Comparison of ENCODE assay signal across 8 cellular contexts in genomic region chr17:45161288-45162021, GRCh38. TPM values are rescaled to one million over a fixed set of nuclear protein-coding genes. Genes with fewer than 3 reads are reported as not detected.
A peak's percentile ranks its signal among the peaks of the same experiment; 100 is the strongest.
DNase-seq lines count a peak whose midpoint lies in the region; ATAC-seq and TF ChIP-seq lines count a peak whose summit lies in the region.

TSS of gene HEXIM2 (plus strand) at chr17:45161875. CDS start at chr17:45162794, 919 bp downstream.

- DNase-seq in CD14-positive monocyte (ENCODE audit: low spot score) (peak; percentile 99), NCI-H748 (lab: John Stamatoyannopoulos, UW; ENCODE audit: unreplicated experiment) (peak; percentile 100), left lobe of liver (ENCODE audit: low spot score) (peak; percentile 99)
- DNase-seq in activated CD4-positive, alpha-beta T cell treated with anti-CD3 and anti-CD28 coated beads, Interleukin-2, amount 50 U/mL, for 24 hours (ENCODE audit: low read depth in 1 of 2, low spot score in 1 of 2), result peak; percentile 96 to 98
- DNase-seq in stimulated activated CD4-positive, alpha-beta T cell treated with anti-CD3 and anti-CD28 coated beads, Interleukin-2, amount 100 ng/mL, for 24 hours, result peak; percentile 97 to 99

- peaks cover 1 to 15% of the 10 kb centered on the region in 2 donors for H3K36me3 Mint-ChIP-seq in CD14-positive monocyte
- peaks cover 36% of the 10 kb centered on the region for H3K36me3 Mint-ChIP-seq in dendritic cell treated with granulocyte-macrophage colony-stimulating factor and Interleukin-4, amounts not matched to agents 40 ng/mL and 50 ng/mL, for 4 days (ENCODE audit: low read depth)

- peak within 1 kb of the TSS; percentile 96 to 100 (median 99) for H3K27ac Mint-ChIP-seq in CD14-positive monocyte
- H3K27ac Mint-ChIP-seq in dendritic cell treated with granulocyte-macrophage colony-stimulating factor and Interleukin-4, amounts not matched to agents 40 ng/mL and 50 ng/mL, for 4 days, result peak within 1 kb of the TSS; percentile 97

- H3K4me3 Mint-ChIP-seq in CD14-positive monocyte, result peak within 1 kb of the TSS; percentile 98 to 100
- H3K4me3 Mint-ChIP-seq in dendritic cell treated with granulocyte-macrophage colony-stimulating factor and Interleukin-4, amounts not matched to agents 40 ng/mL and 50 ng/mL, for 4 days, result peak within 1 kb of the TSS; percentile 99

- H3K27me3 Mint-ChIP-seq in CD14-positive monocyte (ENCODE audit: low read depth in 3 of 3), result no peaks in the 10 kb centered on the region
- no peaks in the 10 kb centered on the region for H3K27me3 Mint-ChIP-seq in dendritic cell treated with granulocyte-macrophage colony-stimulating factor and Interleukin-4, amounts not matched to agents 40 ng/mL and 50 ng/mL, for 4 days

- H3K4me1 Mint-ChIP-seq in CD14-positive monocyte, result peaks cover 63% of the 10 kb centered on the region
- peaks cover 57% of the 10 kb centered on the region for H3K4me1 Mint-ChIP-seq in dendritic cell treated with granulocyte-macrophage colony-stimulating factor and Interleukin-4, amounts not matched to agents 40 ng/mL and 50 ng/mL, for 4 days (ENCODE audit: low read depth)

- peak; percentile 88 for ATAC-seq in GM19395 (IDR thresholded peaks at IDR 0.05; ENCODE audit: unreplicated experiment)
- peak; percentile 74 for ATAC-seq in HG03558 (IDR thresholded peaks at IDR 0.05; ENCODE audit: extremely low read depth, unreplicated experiment)
- peak; percentile 90 for ATAC-seq in left lobe of liver

- intact Hi-C loops in CD14-positive monocyte (cut with micrococcal nuclease), result loop anchor here (1.0 to 5.0 kb wide), 2 partner anchors 13 to 36 kb away; partner anchors contain the start of gene HEXIM1 (in 2 of the 2)
- intact Hi-C loops in dendritic cell treated with granulocyte-macrophage colony-stimulating factor and Interleukin-4, amounts not matched to agents 40 ng/mL and 50 ng/mL, for 4 days (cut with micrococcal nuclease), result loop anchor here (1.0 kb wide), 2 partner anchors 11 to 13 kb away; partner anchors contain the start of gene HEXIM1

- no peak for TF ChIP-seq CTCF in CD14-positive monocyte (IDR thresholded peaks at IDR 0.05)

- no peaks in the 10 kb centered on the region for H3K9me3 Mint-ChIP-seq in CD14-positive monocyte
- H3K9me3 Mint-ChIP-seq in dendritic cell treated with granulocyte-macrophage colony-stimulating factor and Interleukin-4, amounts not matched to agents 40 ng/mL and 50 ng/mL, for 4 days, result no peaks in the 10 kb centered on the region

RNA-seq across cellular contexts. Expression of gene HEXIM2, which starts in this region (rescaled TPM):
- polyA plus RNA-seq in CD14-positive monocyte, result 1 to 10 TPM; 2.5 to 2.9 TPM
- 14.2 TPM for total RNA-seq in left lobe of liver

Comparison
In these comparisons a context has a peak if more than half of its experiments do, and no peak if none do; other contexts are left out.
1. Peak in every context shown above with its lines: DNase-seq and ATAC-seq.